Comparison of ENCODE assay signal across 3 cellular contexts in genomic region chr12:55827806-55828205, GRCh38.
TF ChIP-seq lines count a peak whose summit lies in the region.

No MANE protein-coding gene starts in this region.

TF ChIP-seq in SK-N-SH, 30 proteins besides CTCF, POLR2A, EP300 and RAD21 (continues in another document):
- TF ChIP-seq GABPA (IDR thresholded peaks at IDR 0.05; ENCODE audit: low read depth), result no peak
- no peak for TF ChIP-seq NFIC (IDR thresholded peaks at IDR 0.05; ENCODE audit: borderline replicate concordance)
- TF ChIP-seq CHD2 (IDR thresholded peaks at IDR 0.05; ENCODE audit: low read length, partially characterized antibody), result no peak
- TF ChIP-seq, protein P1, sequence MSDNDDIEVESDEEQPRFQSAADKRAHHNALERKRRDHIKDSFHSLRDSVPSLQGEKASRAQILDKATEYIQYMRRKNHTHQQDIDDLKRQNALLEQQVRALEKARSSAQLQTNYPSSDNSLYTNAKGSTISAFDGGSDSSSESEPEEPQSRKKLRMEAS (IDR thresholded peaks at IDR 0.05; ENCODE audit: low read depth), result no peak
- no peak for TF ChIP-seq MXI1 (IDR thresholded peaks at IDR 0.05; ENCODE audit: low read depth, low read length)
- TF ChIP-seq MEF2A (IDR thresholded peaks at IDR 0.05; ENCODE audit: borderline replicate concordance, low read depth), result no peak
- no peak for TF ChIP-seq RXRA (IDR thresholded peaks at IDR 0.05; ENCODE audit: borderline replicate concordance, low read depth)
- no peak for TF ChIP-seq TAF1 (IDR thresholded peaks at IDR 0.05; ENCODE audit: borderline replicate concordance, low read depth, low read length)
- TF ChIP-seq EZH2phosphoT487 (IDR thresholded peaks at IDR 0.05; ENCODE audit: borderline replicate concordance, low read depth), result no peak
- no peak for TF ChIP-seq TEAD4 (IDR thresholded peaks at IDR 0.05; ENCODE audit: borderline replicate concordance, insufficient read depth)
- TF ChIP-seq PBX3 (IDR thresholded peaks at IDR 0.05), result no peak
- no peak for TF ChIP-seq USF1 (IDR thresholded peaks at IDR 0.05; ENCODE audit: borderline replicate concordance, low read depth)
- no peak for TF ChIP-seq YY1 (IDR thresholded peaks at IDR 0.05; ENCODE audit: low read depth)
- TF ChIP-seq FOSL2 (IDR thresholded peaks at IDR 0.05; ENCODE audit: borderline replicate concordance, low read depth), result no peak
- no peak for TF ChIP-seq FOXM1 (IDR thresholded peaks at IDR 0.05; ENCODE audit: low read depth)
- no peak for TF ChIP-seq REST (IDR thresholded peaks at IDR 0.05; ENCODE audit: low read depth, low read length)
- TF ChIP-seq SIN3A (IDR thresholded peaks at IDR 0.05; ENCODE audit: borderline replicate concordance, low read depth, low read length), result no peak

TF ChIP-seq in SK-N-SH treated with all-trans-retinoic acid at 6 μM for 48 hours, 23 proteins besides CTCF, POLR2A, EP300 and RAD21:
- TF ChIP-seq, protein P2, sequence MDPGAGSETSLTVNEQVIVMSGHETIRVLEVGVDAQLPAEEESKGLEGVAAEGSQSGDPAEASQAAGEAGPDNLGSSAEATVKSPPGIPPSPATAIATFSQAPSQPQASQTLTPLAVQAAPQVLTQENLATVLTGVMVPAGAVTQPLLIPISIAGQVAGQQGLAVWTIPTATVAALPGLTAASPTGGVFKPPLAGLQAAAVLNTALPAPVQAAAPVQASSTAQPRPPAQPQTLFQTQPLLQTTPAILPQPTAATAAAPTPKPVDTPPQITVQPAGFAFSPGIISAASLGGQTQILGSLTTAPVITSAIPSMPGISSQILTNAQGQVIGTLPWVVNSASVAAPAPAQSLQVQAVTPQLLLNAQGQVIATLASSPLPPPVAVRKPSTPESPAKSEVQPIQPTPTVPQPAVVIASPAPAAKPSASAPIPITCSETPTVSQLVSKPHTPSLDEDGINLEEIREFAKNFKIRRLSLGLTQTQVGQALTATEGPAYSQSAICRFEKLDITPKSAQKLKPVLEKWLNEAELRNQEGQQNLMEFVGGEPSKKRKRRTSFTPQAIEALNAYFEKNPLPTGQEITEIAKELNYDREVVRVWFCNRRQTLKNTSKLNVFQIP (CRISPR knock-in tag; IDR thresholded peaks at IDR 0.05; ENCODE audit: borderline replicate concordance, low read depth), result no peak
- TF ChIP-seq ZNF70 (CRISPR knock-in tag; IDR thresholded peaks at IDR 0.05) (no peak), BACH2 (CRISPR knock-in tag; IDR thresholded peaks at IDR 0.05; ENCODE audit: borderline replicate concordance) (no peak)

TF ChIP-seq in endothelial cell of umbilical vein, 7 proteins besides CTCF, POLR2A, EP300 and RAD21:
- TF ChIP-seq JUN (IDR thresholded peaks at IDR 0.05; ENCODE audit: borderline replicate concordance, insufficient read depth, insufficient read length, low read depth) (no peak), EZH2 (IDR thresholded peaks at IDR 0.05; ENCODE audit: borderline replicate concordance, low read depth, low read length, severe bottlenecking) (no peak), POLR2AphosphoS5 (IDR thresholded peaks at IDR 0.05; ENCODE audit: insufficient read depth, low read depth, low read length) (no peak), FOS (IDR thresholded peaks at IDR 0.05; ENCODE audit: borderline replicate concordance, insufficient read depth, low read length) (no peak), MYC (IDR thresholded peaks at IDR 0.05; ENCODE audit: low read depth, low read length) (no peak), GATA2 (IDR thresholded peaks at IDR 0.05; ENCODE audit: insufficient read depth, insufficient read length, low read depth, low read length) (no peak)
- TF ChIP-seq, protein P1 (IDR thresholded peaks at IDR 0.05; ENCODE audit: insufficient read depth, insufficient read length), result no peak
TF ChIP-seq in endothelial cell of umbilical vein: peak in this region for 0.
